ENCODE assay signal across 18 cellular contexts in the genomic region with DNA sequence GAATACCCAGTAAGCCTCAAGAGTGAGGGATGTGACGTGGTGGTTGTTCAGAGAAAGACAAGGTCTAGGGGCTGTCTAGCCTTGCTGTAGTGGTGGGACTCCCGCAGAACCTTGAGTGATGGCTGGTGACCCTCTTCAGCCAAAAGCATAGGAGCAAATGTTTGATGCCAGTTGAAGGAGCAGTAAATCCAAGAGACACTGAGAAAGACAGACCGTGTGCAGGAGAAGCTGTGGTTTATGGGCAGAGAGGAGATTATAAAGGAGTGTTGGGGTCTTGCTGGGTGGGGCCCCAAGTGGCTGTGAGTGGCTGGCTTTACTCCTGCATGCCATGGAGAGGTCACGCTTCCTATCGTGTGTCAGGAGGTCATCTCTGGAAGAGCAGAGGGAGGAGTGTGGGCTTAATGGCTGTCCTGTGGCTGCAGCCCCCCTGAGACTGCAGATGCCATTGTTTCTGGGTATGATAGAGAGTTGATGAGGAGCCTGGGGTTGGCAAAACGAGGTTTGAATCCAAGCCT.
DNase-seq lines count a peak whose midpoint lies in the region; FAIRE-seq and TF ChIP-seq lines count a peak whose summit lies in the region.
"Had no signal": no experiment of that assay in that cellular context is flagged by ENCODE, and none has a peak within 500 bp of the region (broad histone marks: within the 10 kb centered on the region; RNA-seq: fewer than 3 reads in every experiment).

No MANE protein-coding gene starts in this region.

- H3K27me3 ChIP-seq in sigmoid colon, result no peaks in the 10 kb centered on the region

- no peaks in the 10 kb centered on the region for H3K36me3 ChIP-seq in sigmoid colon

- no peak overlapping the region for H3K4me3 ChIP-seq in sigmoid colon
- H3K4me3 ChIP-seq: K562 had no signal

- intact Hi-C loops in sigmoid colon (cut with DNase I), result no loop called here

- TF ChIP-seq POLR2A in sigmoid colon (IDR thresholded peaks at IDR 0.05), result no peak

- TF ChIP-seq CTCF in sigmoid colon (IDR thresholded peaks at IDR 0.05), result no peak

- 74 to 85% methylated on average over 6 of the region's 6 CpGs for WGBS in sigmoid colon, 2 donors

- no peaks in the 10 kb centered on the region for H3K9me3 ChIP-seq in sigmoid colon

- no peak overlapping the region for H3K27ac ChIP-seq in sigmoid colon

- FAIRE-seq in HTR-8/SVneo (lab: Jason Lieb, UNC), result peak; percentile 74
- FAIRE-seq: K562 had no signal

- TF ChIP-seq EP300 in sigmoid colon (IDR thresholded peaks at IDR 0.05), result no peak

- peaks cover 0 to 15% (median 14%) of the 10 kb centered on the region in 4 donors for H3K4me1 ChIP-seq in sigmoid colon

- peak; percentile 46 for DNase-seq in activated CD8-positive, alpha-beta memory T cell treated with anti-CD3 and anti-CD28 coated beads for 24 hours
- DNase-seq in activated CD8-positive, alpha-beta memory T cell treated with anti-CD3 and anti-CD28 coated beads, Interleukin-2, amount 50 U/mL, for 48 hours, result no peak
- DNase-seq in HTR-8/SVneo (ENCODE audit: insufficient read length, low spot score), result no peak
- DNase-seq in islet precursor cell, result peak; percentile 42
- peak; percentile 10 for DNase-seq in sigmoid colon
- no peak for DNase-seq in stimulated activated CD4-positive, alpha-beta T cell treated with anti-CD3 and anti-CD28 coated beads, Interleukin-4, amount 100 ng/mL, for 4 hours
- no peak for DNase-seq in GM03348 (ENCODE audit: low spot score)
- DNase-seq in AG08395 (ENCODE audit: low spot score), result no peak
- DNase-seq: AML-193; Calu3; CD4-positive, alpha-beta T cell; GOT3; NCI-H1436; NCI-H2081; NCI-H524 treated with DMSO at 0.1 percent for 48 hours; OCI-M1; RPMI8226 had no signal

Comparison
In these comparisons a context has a peak if more than half of its experiments do, and no peak if none do; other contexts are left out.
1. DNase-seq: peak in activated CD8-positive, alpha-beta memory T cell treated with anti-CD3 and anti-CD28 coated beads for 24 hours (single experiment), islet precursor cell (single experiment) and sigmoid colon (single experiment); none in activated CD8-positive, alpha-beta memory T cell treated with anti-CD3 and anti-CD28 coated beads, Interleukin-2, amount 50 U/mL, for 48 hours (single experiment), HTR-8/SVneo (single experiment), stimulated activated CD4-positive, alpha-beta T cell treated with anti-CD3 and anti-CD28 coated beads, Interleukin-4, amount 100 ng/mL, for 4 hours (0 of 2), GM03348 (single experiment) and AG08395 (single experiment).